ENCODE assay signal across 12 cellular contexts in genomic region chr17:17748179-17748578, GRCh38.
A peak's percentile ranks its signal among the peaks of the same experiment; 100 is the strongest.
DNase-seq lines count a peak whose midpoint lies in the region; ATAC-seq and TF ChIP-seq lines count a peak whose summit lies in the region.
"Had no signal": no experiment of that assay in that cellular context is flagged by ENCODE, and none has a peak within 500 bp of the region (broad histone marks: within the 10 kb centered on the region; RNA-seq: fewer than 3 reads in every experiment).

No MANE protein-coding gene starts in this region.

- no peak for ATAC-seq in central memory CD8-positive, alpha-beta T cell (replicated peaks; ENCODE audit: extremely low read depth, poor library complexity, severe bottlenecking)
- no peak for ATAC-seq in HG03175 (IDR thresholded peaks at IDR 0.05; ENCODE audit: unreplicated experiment)
- ATAC-seq in HG03342 (IDR thresholded peaks at IDR 0.05; ENCODE audit: unreplicated experiment), result no peak
- ATAC-seq: activated CD8-positive, alpha-beta memory T cell treated with anti-CD3 and anti-CD28 coated beads, Interleukin-2, amount 10 ng/mL, durations not matched to agents 7 days and 5 days had no signal

- H3K27me3 Mint-ChIP-seq in IgD-negative memory B cell (no peaks in the 10 kb centered on the region), neural progenitor cell (ENCODE audit: insufficient read depth, low read depth) (peaks cover 7% of the 10 kb centered on the region)
- no peaks in the 10 kb centered on the region for H3K27me3 Mint-ChIP-seq in central memory CD8-positive, alpha-beta T cell
- H3K27me3 Mint-ChIP-seq: activated CD8-positive, alpha-beta memory T cell treated with anti-CD3 and anti-CD28 coated beads, Interleukin-2, amount 10 ng/mL, durations not matched to agents 7 days and 5 days had no signal

- H3K27ac Mint-ChIP-seq in IgD-negative memory B cell (peak overlapping the region; percentile 87 to 96 (median 93)), neural progenitor cell (peak overlapping the region; percentile 34)
- H3K27ac Mint-ChIP-seq in central memory CD8-positive, alpha-beta T cell (ENCODE audit: low read depth), result peak overlapping the region; percentile 0

- H3K27ac ChIP-seq in neural progenitor cell, result no peak overlapping the region
- H3K27ac ChIP-seq: epithelial cell of prostate, PC-9 had no signal

- H4K20me1 ChIP-seq in neural progenitor cell (ENCODE audit: low read depth), result peaks cover 76% of the 10 kb centered on the region

- H3K4me3 ChIP-seq in neural progenitor cell, result no peak overlapping the region
- H3K4me3 ChIP-seq: PC-9 had no signal

- no peak overlapping the region for H3K4me2 ChIP-seq in neural progenitor cell
- H3K4me2 ChIP-seq: PC-9 had no signal

- peaks cover 22% of the 10 kb centered on the region for H3K4me1 ChIP-seq in neural progenitor cell

- H2AFZ ChIP-seq in neural progenitor cell (replicated peaks), result no peak overlapping the region
- H2AFZ ChIP-seq: PC-9 had no signal

- no peaks in the 10 kb centered on the region for H3K27me3 ChIP-seq in neural progenitor cell

- peak overlapping the region; percentile 87 to 99 (median 95) for H3K4me3 Mint-ChIP-seq in IgD-negative memory B cell
- H3K4me3 Mint-ChIP-seq in central memory CD8-positive, alpha-beta T cell, result peak overlapping the region; percentile 18
- H3K4me3 Mint-ChIP-seq in neural progenitor cell, result peak overlapping the region; percentile 17
- H3K4me3 Mint-ChIP-seq: activated CD8-positive, alpha-beta memory T cell treated with anti-CD3 and anti-CD28 coated beads, Interleukin-2, amount 10 ng/mL, durations not matched to agents 7 days and 5 days had no signal

- peak; percentile 23 for TF ChIP-seq CTCF in GM10266 (IDR thresholded peaks at IDR 0.05; ENCODE audit: control insufficient read depth, insufficient read depth, low read depth, missing control alignments)
- TF ChIP-seq CTCF in neural progenitor cell (IDR thresholded peaks at IDR 0.05), result peak; percentile 29

- H3K79me2 ChIP-seq in neural progenitor cell (ENCODE audit: low read depth), result peaks cover 5% of the 10 kb centered on the region

- H3K4me1 Mint-ChIP-seq in IgD-negative memory B cell (peaks cover 25 to 35% (median 34%) of the 10 kb centered on the region in 3 donors), neural progenitor cell (peaks cover 60% of the 10 kb centered on the region)
- peaks cover 47% of the 10 kb centered on the region for H3K4me1 Mint-ChIP-seq in central memory CD8-positive, alpha-beta T cell

- H3K36me3 ChIP-seq in neural progenitor cell, result no peaks in the 10 kb centered on the region

- H3K9ac ChIP-seq in neural progenitor cell, result no peak overlapping the region

- no peaks in the 10 kb centered on the region for H3K9me3 Mint-ChIP-seq in IgD-negative memory B cell
- H3K9me3 Mint-ChIP-seq in central memory CD8-positive, alpha-beta T cell, result no peaks in the 10 kb centered on the region
- no peaks in the 10 kb centered on the region for H3K9me3 Mint-ChIP-seq in neural progenitor cell

- H3F3A ChIP-seq in neural progenitor cell (ENCODE audit: low read depth), result peaks cover 34% of the 10 kb centered on the region

- peak; percentile 63 for DNase-seq in GM10266 (ENCODE audit: extremely low spot score)
- no peak for DNase-seq in central memory CD8-positive, alpha-beta T cell (ENCODE audit: low spot score in 2 of 2)
- no peak for DNase-seq in neural progenitor cell (ENCODE audit: low spot score)
- DNase-seq in OCI-M2 (lab: John Stamatoyannopoulos, UW; ENCODE audit: unreplicated experiment), result no peak
- DNase-seq: activated CD8-positive, alpha-beta memory T cell treated with anti-CD3 and anti-CD28 coated beads, Interleukin-2, amount 10 ng/mL, durations not matched to agents 7 days and 5 days; NCI-H1930; T1000 had no signal

- H3K36me3 Mint-ChIP-seq in IgD-negative memory B cell, result no peaks in the 10 kb centered on the region
- no peaks in the 10 kb centered on the region for H3K36me3 Mint-ChIP-seq in central memory CD8-positive, alpha-beta T cell (ENCODE audit: insufficient read depth)
- H3K36me3 Mint-ChIP-seq in neural progenitor cell, result peaks cover 3% of the 10 kb centered on the region
- H3K36me3 Mint-ChIP-seq: activated CD8-positive, alpha-beta memory T cell treated with anti-CD3 and anti-CD28 coated beads, Interleukin-2, amount 10 ng/mL, durations not matched to agents 7 days and 5 days had no signal

- no peaks in the 10 kb centered on the region for H3K9me3 ChIP-seq in neural progenitor cell (ENCODE audit: low read depth)

Comparison
In these comparisons a context has a peak if more than half of its experiments do, and no peak if none do; other contexts are left out.
1. H3K27ac Mint-ChIP-seq: peak in every context shown above with its lines; median percentile 93 in IgD-negative memory B cell; 34 in neural progenitor cell; 0 in central memory CD8-positive, alpha-beta T cell.
2. H3K4me3 Mint-ChIP-seq: peak in every context shown above with its lines; median percentile 95 in IgD-negative memory B cell; 18 in central memory CD8-positive, alpha-beta T cell; 17 in neural progenitor cell.